Comparison of ENCODE assay signal across 10 cellular contexts in genomic region chr7:66283003-66283920, GRCh38.
DNase-seq lines count a peak whose midpoint lies in the region; ATAC-seq lines count a peak whose summit lies in the region.
"Had no signal": no experiment of that assay in that cellular context is flagged by ENCODE, and none has a peak within 500 bp of the region (broad histone marks: within the 10 kb centered on the region; RNA-seq: fewer than 3 reads in every experiment).

No MANE protein-coding gene starts in this region.

- no peak for ATAC-seq in HG03135 (IDR thresholded peaks at IDR 0.05; ENCODE audit: unreplicated experiment)
- no peak for ATAC-seq in GM18870 (IDR thresholded peaks at IDR 0.05; ENCODE audit: unreplicated experiment)
- no peak for ATAC-seq in T-cell (replicated peaks in 1 of 4)

- CTCF ChIA-PET in T-cell (lab: Charles Lee): no interaction called here

- no peaks in the 10 kb centered on the region for H3K9me3 Mint-ChIP-seq in T-cell

- DNase-seq in GM04503 (ENCODE audit: low read depth) (peak; percentile 49), SJSA1 (ENCODE audit: low read depth in 1 of 2, low spot score in 2 of 2) (peak in 1 of 2 experiments; percentile 70), fibroblast of peridontal ligament (ENCODE audit: extremely low read depth) (peak; percentile 85), T-cell (no peak)
- DNase-seq in stimulated activated CD4-positive, alpha-beta T cell treated with anti-CD3 and anti-CD28 coated beads, Interleukin-4, amount 100 ng/mL, for 4 hours: no peak
- DNase-seq: stimulated activated CD4-positive, alpha-beta T cell treated with anti-CD3 and anti-CD28 coated beads, Interleukin-15, amount 100 ng/mL, for 24 hours had no signal

- no peak overlapping the region for H3K4me3 ChIP-seq in SJSA1
- no peak overlapping the region for H3K4me3 ChIP-seq in skeletal muscle tissue (ENCODE audit: low read length in 3 of 3)

- no peak overlapping the region for H3K4me3 Mint-ChIP-seq in T-cell
- H3K4me3 Mint-ChIP-seq: IgD-negative memory B cell had no signal

- H3K9ac ChIP-seq in skeletal muscle tissue (ENCODE audit: low read depth in 1 of 3, low read length in 3 of 3): no peak overlapping the region

- H3K36me3 Mint-ChIP-seq in T-cell: no peaks in the 10 kb centered on the region

- H3K36me3 ChIP-seq in SJSA1 (no peaks in the 10 kb centered on the region), skeletal muscle tissue (ENCODE audit: control insufficient read depth in 3 of 3, insufficient read depth in 3 of 3, low read length in 3 of 3) (no peaks in the 10 kb centered on the region)

- no peaks in the 10 kb centered on the region for H3K9me3 ChIP-seq in SJSA1 (replicated peaks)
- H3K9me3 ChIP-seq in skeletal muscle tissue (ENCODE audit: control insufficient read depth in 3 of 3, low read length in 3 of 3): no peaks in the 10 kb centered on the region

- POLR2A ChIA-PET in T-cell (lab: Charles Lee): no interaction called here

- H3K27me3 Mint-ChIP-seq in T-cell: no peaks in the 10 kb centered on the region
- H3K27me3 Mint-ChIP-seq: IgD-negative memory B cell had no signal

- no peaks in the 10 kb centered on the region for H3K4me1 Mint-ChIP-seq in T-cell

- H3K27ac Mint-ChIP-seq in T-cell: no peak overlapping the region
- H3K27ac Mint-ChIP-seq: IgD-negative memory B cell had no signal

- peak overlapping the region; percentile 80 for H3K27ac ChIP-seq in SJSA1
- H3K27ac ChIP-seq in skeletal muscle tissue (ENCODE audit: low read depth, low read length): peak overlapping the region; percentile 27

- H3K27me3 ChIP-seq in SJSA1 (replicated peaks) (no peaks in the 10 kb centered on the region), skeletal muscle tissue (ENCODE audit: control insufficient read depth in 3 of 3, insufficient read depth in 3 of 3, low read length in 3 of 3) (no peaks in the 10 kb centered on the region)

- H3K4me1 ChIP-seq in SJSA1 (replicated peaks) (peaks cover 32% of the 10 kb centered on the region), skeletal muscle tissue (ENCODE audit: control insufficient read depth in 3 of 3, insufficient read depth in 3 of 3, low read length in 3 of 3) (peaks cover 0 to 3% (median 0%) of the 10 kb centered on the region in 3 donors)

Comparison
In these comparisons a context has a peak if more than half of its experiments do, and no peak if none do; other contexts are left out.
1. DNase-seq: peak in GM04503 (single experiment) and fibroblast of peridontal ligament (single experiment); none in stimulated activated CD4-positive, alpha-beta T cell treated with anti-CD3 and anti-CD28 coated beads, Interleukin-4, amount 100 ng/mL, for 4 hours (0 of 2) and T-cell (0 of 34).